ENCODE assay signal across 1 cellular context in the genomic region with DNA sequence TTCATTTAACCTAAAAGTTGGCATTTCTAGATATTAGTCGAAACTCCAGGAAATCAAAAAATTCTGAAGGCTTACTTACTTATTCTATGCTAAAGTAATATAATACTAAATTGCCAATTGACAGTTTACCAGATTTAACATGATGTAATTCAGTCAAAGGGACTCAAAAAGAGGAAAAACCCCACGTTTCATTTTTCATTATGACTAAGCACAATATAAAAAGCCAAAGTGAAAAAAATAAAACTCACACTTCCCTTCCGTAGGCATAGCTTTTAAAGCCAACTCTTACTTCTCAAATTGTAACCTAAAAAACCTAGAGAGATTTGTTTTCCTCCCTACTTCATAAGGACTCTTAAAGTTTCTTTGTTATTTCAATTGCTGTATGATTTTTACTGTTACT.
TF ChIP-seq lines count a peak whose summit lies in the region.

No MANE protein-coding gene starts in this region.

TF ChIP-seq in GM12878, 131 proteins besides CTCF, POLR2A, EP300 and RAD21 (continued from another document and continues in another):
- TF ChIP-seq ZNF687 (IDR thresholded peaks at IDR 0.05) (peak; percentile 18; the same call in 1 of the 2 replicates), ZBTB33 (IDR thresholded peaks at IDR 0.05) (no peak), RCOR1 (conservative IDR thresholded peaks at IDR 0.05; ENCODE audit: low read depth, low read length) (no peak; the same call in 1 of the 2 replicates), SKIL (IDR thresholded peaks at IDR 0.05; ENCODE audit: low read depth, poor library complexity, severe bottlenecking) (peak; percentile 84), POLR2AphosphoS2 (IDR thresholded peaks at IDR 0.05; ENCODE audit: low read depth, low read length) (no peak), TCF12 (IDR thresholded peaks at IDR 0.05; ENCODE audit: low read depth, low read length) (no peak), NR2C1 (IDR thresholded peaks at IDR 0.05) (no peak), PKNOX1 (IDR thresholded peaks at IDR 0.05) (peak; percentile 52; the same call in 1 of the 2 replicates), ATF7 (IDR thresholded peaks at IDR 0.05; ENCODE audit: low read depth) (peak; percentile 98), ZNF217 (IDR thresholded peaks at IDR 0.05) (peak; percentile 76; the same call in 1 of the 2 replicates), POLR2AphosphoS5 (IDR thresholded peaks at IDR 0.05; ENCODE audit: low read length) (no peak), ASH2L (IDR thresholded peaks at IDR 0.05; ENCODE audit: borderline replicate concordance, low read depth) (no peak), RFX5 (IDR thresholded peaks at IDR 0.05; ENCODE audit: low read depth, low read length) (no peak), CEBPB (IDR thresholded peaks at IDR 0.05; ENCODE audit: borderline replicate concordance in 1 of 2, low read depth in 2 of 2, low read length in 2 of 2) (0 out of 4 replicates have a peak, but pooled peaks of 1 of the 2 experiments have one; percentile 45), ZNF274 (IDR thresholded peaks at IDR 0.05; ENCODE audit: insufficient read depth, insufficient read length) (no peak), USF2 (IDR thresholded peaks at IDR 0.05; ENCODE audit: borderline replicate concordance, low read depth, low read length) (no peak), ZZZ3 (IDR thresholded peaks at IDR 0.05; ENCODE audit: control insufficient read depth, insufficient read length, low read depth) (no peak), MTA3 (IDR thresholded peaks at IDR 0.05; ENCODE audit: borderline replicate concordance, low read length) (peak; percentile 85; the same call in 1 of the 2 replicates), TCF7 (IDR thresholded peaks at IDR 0.05; ENCODE audit: borderline replicate concordance) (0 out of 2 replicates have a peak, but pooled peaks have one; percentile 33), SMARCA5 (IDR thresholded peaks at IDR 0.05) (no peak), CEBPZ (IDR thresholded peaks at IDR 0.05; ENCODE audit: low read depth, low read length) (no peak), IRF4 (IDR thresholded peaks at IDR 0.05; ENCODE audit: low read depth, low read length) (peak; percentile 90), SPI1 (IDR thresholded peaks at IDR 0.05; ENCODE audit: borderline replicate concordance, insufficient read depth, low read depth, low read length) (peak; percentile 82), GATAD2B (conservative IDR thresholded peaks at IDR 0.05; ENCODE audit: low read depth) (no peak), HDGF (IDR thresholded peaks at IDR 0.05) (no peak)
- TF ChIP-seq, protein P1, sequence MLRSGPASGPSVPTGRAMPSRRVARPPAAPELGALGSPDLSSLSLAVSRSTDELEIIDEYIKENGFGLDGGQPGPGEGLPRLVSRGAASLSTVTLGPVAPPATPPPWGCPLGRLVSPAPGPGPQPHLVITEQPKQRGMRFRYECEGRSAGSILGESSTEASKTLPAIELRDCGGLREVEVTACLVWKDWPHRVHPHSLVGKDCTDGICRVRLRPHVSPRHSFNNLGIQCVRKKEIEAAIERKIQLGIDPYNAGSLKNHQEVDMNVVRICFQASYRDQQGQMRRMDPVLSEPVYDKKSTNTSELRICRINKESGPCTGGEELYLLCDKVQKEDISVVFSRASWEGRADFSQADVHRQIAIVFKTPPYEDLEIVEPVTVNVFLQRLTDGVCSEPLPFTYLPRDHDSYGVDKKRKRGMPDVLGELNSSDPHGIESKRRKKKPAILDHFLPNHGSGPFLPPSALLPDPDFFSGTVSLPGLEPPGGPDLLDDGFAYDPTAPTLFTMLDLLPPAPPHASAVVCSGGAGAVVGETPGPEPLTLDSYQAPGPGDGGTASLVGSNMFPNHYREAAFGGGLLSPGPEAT (IDR thresholded peaks at IDR 0.05; ENCODE audit: low read depth): peak; percentile 94
- TF ChIP-seq, protein P2, sequence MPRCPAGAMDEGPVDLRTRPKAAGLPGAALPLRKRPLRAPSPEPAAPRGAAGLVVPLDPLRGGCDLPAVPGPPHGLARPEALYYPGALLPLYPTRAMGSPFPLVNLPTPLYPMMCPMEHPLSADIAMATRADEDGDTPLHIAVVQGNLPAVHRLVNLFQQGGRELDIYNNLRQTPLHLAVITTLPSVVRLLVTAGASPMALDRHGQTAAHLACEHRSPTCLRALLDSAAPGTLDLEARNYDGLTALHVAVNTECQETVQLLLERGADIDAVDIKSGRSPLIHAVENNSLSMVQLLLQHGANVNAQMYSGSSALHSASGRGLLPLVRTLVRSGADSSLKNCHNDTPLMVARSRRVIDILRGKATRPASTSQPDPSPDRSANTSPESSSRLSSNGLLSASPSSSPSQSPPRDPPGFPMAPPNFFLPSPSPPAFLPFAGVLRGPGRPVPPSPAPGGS (IDR thresholded peaks at IDR 0.05; ENCODE audit: borderline replicate concordance, insufficient read depth, low read depth, low read length, poor library complexity, severe bottlenecking): no peak
- TF ChIP-seq, protein P3, sequence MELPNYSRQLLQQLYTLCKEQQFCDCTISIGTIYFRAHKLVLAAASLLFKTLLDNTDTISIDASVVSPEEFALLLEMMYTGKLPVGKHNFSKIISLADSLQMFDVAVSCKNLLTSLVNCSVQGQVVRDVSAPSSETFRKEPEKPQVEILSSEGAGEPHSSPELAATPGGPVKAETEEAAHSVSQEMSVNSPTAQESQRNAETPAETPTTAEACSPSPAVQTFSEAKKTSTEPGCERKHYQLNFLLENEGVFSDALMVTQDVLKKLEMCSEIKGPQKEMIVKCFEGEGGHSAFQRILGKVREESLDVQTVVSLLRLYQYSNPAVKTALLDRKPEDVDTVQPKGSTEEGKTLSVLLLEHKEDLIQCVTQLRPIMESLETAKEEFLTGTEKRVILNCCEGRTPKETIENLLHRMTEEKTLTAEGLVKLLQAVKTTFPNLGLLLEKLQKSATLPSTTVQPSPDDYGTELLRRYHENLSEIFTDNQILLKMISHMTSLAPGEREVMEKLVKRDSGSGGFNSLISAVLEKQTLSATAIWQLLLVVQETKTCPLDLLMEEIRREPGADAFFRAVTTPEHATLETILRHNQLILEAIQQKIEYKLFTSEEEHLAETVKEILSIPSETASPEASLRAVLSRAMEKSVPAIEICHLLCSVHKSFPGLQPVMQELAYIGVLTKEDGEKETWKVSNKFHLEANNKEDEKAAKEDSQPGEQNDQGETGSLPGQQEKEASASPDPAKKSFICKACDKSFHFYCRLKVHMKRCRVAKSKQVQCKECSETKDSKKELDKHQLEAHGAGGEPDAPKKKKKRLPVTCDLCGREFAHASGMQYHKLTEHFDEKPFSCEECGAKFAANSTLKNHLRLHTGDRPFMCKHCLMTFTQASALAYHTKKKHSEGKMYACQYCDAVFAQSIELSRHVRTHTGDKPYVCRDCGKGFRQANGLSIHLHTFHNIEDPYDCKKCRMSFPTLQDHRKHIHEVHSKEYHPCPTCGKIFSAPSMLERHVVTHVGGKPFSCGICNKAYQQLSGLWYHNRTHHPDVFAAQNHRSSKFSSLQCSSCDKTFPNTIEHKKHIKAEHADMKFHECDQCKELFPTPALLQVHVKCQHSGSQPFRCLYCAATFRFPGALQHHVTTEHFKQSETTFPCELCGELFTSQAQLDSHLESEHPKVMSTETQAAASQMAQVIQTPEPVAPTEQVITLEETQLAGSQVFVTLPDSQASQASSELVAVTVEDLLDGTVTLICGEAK (IDR thresholded peaks at IDR 0.05; ENCODE audit: borderline replicate concordance): no peak
